Comparison of ENCODE assay signal across 15 cellular contexts in the genomic region with DNA sequence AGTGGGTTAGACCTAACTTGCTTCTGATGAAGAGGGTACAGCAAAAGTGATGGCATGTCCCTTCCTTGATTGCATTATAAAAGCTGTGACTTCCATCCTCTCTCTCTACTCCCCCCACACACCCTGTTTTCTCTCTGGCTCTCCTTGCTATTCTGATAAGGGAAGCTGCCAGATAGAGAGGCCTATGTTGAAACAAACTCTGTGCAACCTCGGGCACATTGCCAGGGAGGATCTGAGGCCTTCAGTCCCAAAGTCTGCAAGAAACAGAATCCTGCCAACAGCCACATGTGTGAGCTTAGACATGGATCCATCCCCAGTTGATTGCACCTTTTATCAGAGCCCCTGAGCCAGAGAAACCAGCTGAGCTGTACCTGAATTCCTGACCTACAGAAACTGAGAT. TPM values are rescaled to one million over a fixed set of nuclear protein-coding genes. Genes with fewer than 3 reads are reported as not detected.
DNase-seq lines count a peak whose midpoint lies in the region; ATAC-seq and TF ChIP-seq lines count a peak whose summit lies in the region.
"Had no signal": no experiment of that assay in that cellular context is flagged by ENCODE, and none has a peak within 500 bp of the region (broad histone marks: within the 10 kb centered on the region; RNA-seq: fewer than 3 reads in every experiment).

No MANE protein-coding gene starts in this region.

- intact Hi-C loops in heart right ventricle (cut with DNase I) = loop anchor here in 2 of 10 donors (10.0 kb wide), 2 partner anchors 78 to 302 kb away; a partner anchor contains a TSS

- DNase-seq in EH (ENCODE audit: low read depth) (peak; percentile 9), heart right ventricle (peak; percentile 56 to 59), pons (ENCODE audit: low spot score) (peak; percentile 22), cerebellar nuclear complex (lab: John Stamatoyannopoulos, UW) (no peak), osteoblast (ENCODE audit: insufficient read length, low spot score, missing footprints) (no peak), SK-N-DZ (ENCODE audit: low spot score) (no peak)
- DNase-seq in stimulated activated CD4-positive, alpha-beta T cell treated with anti-CD3 and anti-CD28 coated beads, Interleukin-2, amount 100 ng/mL, for 24 hours = no peak
- DNase-seq: H9; NCI-H1930; NCI-H774; SHP77 treated with DMSO at 0.1 percent for 48 hours; stimulated activated CD4-positive, alpha-beta T cell treated with anti-CD3 and anti-CD28 coated beads, Interleukin-2, amount 100 ng/mL, for 48 hours; stimulated activated naive B cell treated with anti-CD40 and anti-IgM and Interleukin-4, amounts not matched to agents 10 μg/mL and 1 μg/mL and 100 μg/mL, for 72 hours; WERI-Rb-1 had no signal

- H3K4me1 ChIP-seq in heart right ventricle (peaks cover 0 to 7% (median 0%) of the 10 kb centered on the region in 9 donors), osteoblast (ENCODE audit: insufficient read depth, low read length) (peaks cover 4% of the 10 kb centered on the region)

- no peak overlapping the region for H3K4me3 ChIP-seq in heart right ventricle
- no peak overlapping the region for H3K4me3 ChIP-seq in osteoblast (ENCODE audit: insufficient read depth, low read length)

- H3K79me2 ChIP-seq in osteoblast (ENCODE audit: insufficient read depth, low read length) = no peaks in the 10 kb centered on the region

- peak in 4 of 8 donors; percentile 28 to 61 (median 47) for ATAC-seq in heart right ventricle
- ATAC-seq: stimulated activated naive B cell treated with anti-CD40 and anti-IgM and Interleukin-4, amounts not matched to agents 10 μg/mL and 1 μg/mL and 100 μg/mL, for 72 hours had no signal

- 0 to 18% methylated on average over 1 of the region's 1 CpG for WGBS in heart right ventricle, 2 donors

- H3K27me3 ChIP-seq in heart right ventricle (no peaks in the 10 kb centered on the region), osteoblast (ENCODE audit: insufficient read depth, low read length) (no peaks in the 10 kb centered on the region)

- no peak overlapping the region for H3K4me2 ChIP-seq in osteoblast (ENCODE audit: insufficient read depth, low read length)

- H3K36me3 ChIP-seq in heart right ventricle (no peaks in the 10 kb centered on the region), osteoblast (ENCODE audit: insufficient read depth, low read length) (no peaks in the 10 kb centered on the region)
- H3K36me3 ChIP-seq: WERI-Rb-1 had no signal

- H3K27ac ChIP-seq in VCaP = peak overlapping the region; percentile 4; the same call in 1 of the 2 replicates
- H3K27ac ChIP-seq in heart right ventricle = no peak overlapping the region
- H3K27ac ChIP-seq in osteoblast (ENCODE audit: low read depth, low read length) = no peak overlapping the region
- H3K27ac ChIP-seq: WERI-Rb-1 had no signal

- no peaks in the 10 kb centered on the region for H4K20me1 ChIP-seq in osteoblast (ENCODE audit: insufficient read depth, low read length)

- H3K9me3 ChIP-seq in heart right ventricle (no peaks in the 10 kb centered on the region), osteoblast (ENCODE audit: low read depth, low read length) (no peaks in the 10 kb centered on the region)

- H2AFZ ChIP-seq in osteoblast (ENCODE audit: low read length) = no peak overlapping the region

- TF ChIP-seq CTCF in VCaP (conservative IDR thresholded peaks at IDR 0.05) (no peak), heart right ventricle (IDR thresholded peaks at IDR 0.05) (no peak), osteoblast (IDR thresholded peaks at IDR 0.05; ENCODE audit: extremely low read depth, low read depth, low read length) (no peak)

RNA-seq across cellular contexts. Expression of a gene that starts 44.8 kb away (rescaled TPM):
- total RNA-seq in heart right ventricle = 10 to 100 TPM; 19.1 to 42.2 (median 29.6) TPM
- 100 to 1,000 TPM in 1 of 2 donors, 10 to 100 TPM in 1; 28.3 to 148 TPM for polyA plus RNA-seq in heart right ventricle
- 42.0 and 51.0 TPM in 2 replicates for total RNA-seq in osteoblast
- polyA plus RNA-seq in SK-N-DZ (2014; cell fraction: cytosol; rRNA removed) = 130 and 143 TPM in 2 replicates
- polyA plus RNA-seq in SK-N-DZ (2014; cell fraction: nucleus; rRNA removed) = 867 and 1,028 TPM in 2 replicates

Comparison
In these comparisons a context has a peak if more than half of its experiments do, and no peak if none do; other contexts are left out.
1. DNase-seq: peak in EH (single experiment), heart right ventricle (2 of 2) and pons (single experiment); none in stimulated activated CD4-positive, alpha-beta T cell treated with anti-CD3 and anti-CD28 coated beads, Interleukin-2, amount 100 ng/mL, for 24 hours (0 of 2), cerebellar nuclear complex (0 of 2), osteoblast (single experiment) and SK-N-DZ (single experiment).